14 cellular contexts compared by ENCODE assay signal in genomic region chr13:39410089-39410901, GRCh38.
DNase-seq lines count a peak whose midpoint lies in the region; ATAC-seq and TF ChIP-seq lines count a peak whose summit lies in the region.
"Had no signal": no experiment of that assay in that cellular context is flagged by ENCODE, and none has a peak within 500 bp of the region (broad histone marks: within the 10 kb centered on the region; RNA-seq: fewer than 3 reads in every experiment).

No MANE protein-coding gene starts in this region.

- intact Hi-C loops in Right ventricle myocardium superior (cut with DNase I), result loop anchor here (5.0 kb wide), 1 partner anchor 192 kb away; the partner anchor contains the start of gene LHFPL6

- ATAC-seq in Right ventricle myocardium superior (ENCODE audit: poor library complexity) (peak; percentile 50), GM19035 (IDR thresholded peaks at IDR 0.05; ENCODE audit: unreplicated experiment) (no peak), GM21526 (IDR thresholded peaks at IDR 0.05; ENCODE audit: low FRiP score, unreplicated experiment) (no peak)
- ATAC-seq: GM12878 had no signal

- H3K36me3 ChIP-seq in brain microvascular endothelial cell (replicated peaks), result no peaks in the 10 kb centered on the region

- in situ Hi-C loops in astrocyte of the spinal cord (cut with HindIII; ENCODE audit: low sequenced_read_pairs) (no loop called here), brain microvascular endothelial cell (cut with HindIII; ENCODE audit: low pct_ligation_motif_present, low sequenced_read_pairs) (no loop called here)

- no peak overlapping the region for H3K4me3 ChIP-seq in astrocyte of the spinal cord (ENCODE audit: low read depth, low read length)
- H3K4me3 ChIP-seq in skeletal muscle cell (ENCODE audit: low read depth, low read length), result no peak overlapping the region
- H3K4me3 ChIP-seq in brain microvascular endothelial cell (ENCODE audit: low read depth, low read length), result no peak overlapping the region
- H3K4me3 ChIP-seq: GM12878 had no signal

- peak; percentile 32 for DNase-seq in GM04504 (ENCODE audit: low read depth)
- DNase-seq in astrocyte of the spinal cord (ENCODE audit: low read depth, low spot score), result peak; percentile 66
- DNase-seq in Right ventricle myocardium superior, result no peak
- peak; percentile 74 for DNase-seq in skeletal muscle cell (ENCODE audit: low read depth)
- DNase-seq in globus pallidus (ENCODE audit: low spot score), result no peak
- DNase-seq in brain microvascular endothelial cell, result no peak
- DNase-seq: activated CD4-positive, alpha-beta T cell treated with anti-CD3 and anti-CD28 coated beads for 48 hours; activated naive CD4-positive, alpha-beta T cell treated with Interleukin-2 at 50 U/mL for 16 hours; COR-L47; effector memory CD4-positive, alpha-beta T cell; NCI-H2081 treated with DMSO at 0.1 percent for 48 hours had no signal

- H3K27me3 ChIP-seq in brain microvascular endothelial cell (replicated peaks), result no peaks in the 10 kb centered on the region

- TF ChIP-seq CTCF in astrocyte of the spinal cord (IDR thresholded peaks at IDR 0.05; ENCODE audit: low read depth, low read length) (no peak), brain microvascular endothelial cell (IDR thresholded peaks at IDR 0.05; ENCODE audit: low read depth, low read length, missing control alignments) (no peak)

- H3K27ac ChIP-seq in brain microvascular endothelial cell, result no peak overlapping the region

Comparison
In these comparisons a context has a peak if more than half of its experiments do, and no peak if none do; other contexts are left out.
1. DNase-seq: peak in GM04504 (single experiment), astrocyte of the spinal cord (single experiment) and skeletal muscle cell (single experiment); none in Right ventricle myocardium superior (single experiment), globus pallidus (single experiment) and brain microvascular endothelial cell (single experiment).